8 cellular contexts compared by ENCODE assay signal in genomic region chr1:44030606-44031050, GRCh38. TPM values are rescaled to one million over a fixed set of nuclear protein-coding genes. Genes with fewer than 3 reads are reported as not detected.
DNase-seq lines count a peak whose midpoint lies in the region; ATAC-seq and TF ChIP-seq lines count a peak whose summit lies in the region.

No MANE protein-coding gene starts in this region.

- peak overlapping the region; percentile 95 for H3K4me2 ChIP-seq in neural progenitor cell

- peak; percentile 30 for TF ChIP-seq CTCF in LNCaP clone FGC (IDR thresholded peaks at IDR 0.05; ENCODE audit: control insufficient read depth, extremely low read depth, insufficient read depth)
- peak; percentile 30 for TF ChIP-seq CTCF in fibroblast of villous mesenchyme (IDR thresholded peaks at IDR 0.05; ENCODE audit: insufficient read depth, low read depth, low read length)
- TF ChIP-seq CTCF in neural progenitor cell (IDR thresholded peaks at IDR 0.05), result peak; percentile 44
- peak in 2 of 4 experiments; percentile 9 to 36 for TF ChIP-seq CTCF in uterus (IDR thresholded peaks at IDR 0.05)

- intact Hi-C loops in uterus (cut with DNase I; ENCODE audit: low total_unique reads), result no loop called here

- H3K79me2 ChIP-seq in neural progenitor cell (ENCODE audit: low read depth), result peaks cover 18% of the 10 kb centered on the region

- POLR2A ChIA-PET in activated CD4-positive, alpha-beta memory T cell treated with anti-CD3 and anti-CD28 coated beads, Interleukin-2, amount 10 ng/mL, durations not matched to agents 7 days and 5 days (lab: Charles Lee), result interaction anchor here (0.6 to 1.7 kb wide), 5 partner anchors 11 to 601 kb away, joined by 3 to 6 read pairs (median 3); partner anchors contain the start of genes ATP6V0B and ST3GAL3

- H4K20me1 ChIP-seq in neural progenitor cell (ENCODE audit: low read depth), result no peaks in the 10 kb centered on the region

- H3K27me3 ChIP-seq in neural progenitor cell (no peaks in the 10 kb centered on the region), uterus (no peaks in the 10 kb centered on the region)

- no peaks in the 10 kb centered on the region for H3K36me3 Mint-ChIP-seq in activated CD4-positive, alpha-beta memory T cell treated with anti-CD3 and anti-CD28 coated beads, Interleukin-2, amount 10 ng/mL, durations not matched to agents 7 days and 5 days (ENCODE audit: low read depth)
- peaks cover 1% of the 10 kb centered on the region for H3K36me3 Mint-ChIP-seq in neural progenitor cell

- H3K9ac ChIP-seq in neural progenitor cell, result peak overlapping the region; percentile 56

- H3K27ac ChIP-seq in neural progenitor cell (no peak overlapping the region), uterus (peak overlapping the region; percentile 90 to 94)

- no peaks in the 10 kb centered on the region for H3K9me3 Mint-ChIP-seq in activated CD4-positive, alpha-beta memory T cell treated with anti-CD3 and anti-CD28 coated beads, Interleukin-2, amount 10 ng/mL, durations not matched to agents 7 days and 5 days
- H3K9me3 Mint-ChIP-seq in neural progenitor cell, result no peaks in the 10 kb centered on the region

- peak overlapping the region; percentile 31 for H3K27ac Mint-ChIP-seq in activated CD4-positive, alpha-beta memory T cell treated with anti-CD3 and anti-CD28 coated beads, Interleukin-2, amount 10 ng/mL, durations not matched to agents 7 days and 5 days
- H3K27ac Mint-ChIP-seq in neural progenitor cell, result no peak overlapping the region

- DNase-seq in NCI-H2196 (lab: John Stamatoyannopoulos, UW; ENCODE audit: unreplicated experiment), result peak; percentile 53
- DNase-seq in NCI-H2196 treated with DMSO at 0.1 percent for 48 hours (lab: John Stamatoyannopoulos, UW; ENCODE audit: unreplicated experiment), result no peak
- DNase-seq in LNCaP clone FGC (ENCODE audit: low read depth), result no peak
- DNase-seq in activated CD4-positive, alpha-beta memory T cell treated with anti-CD3 and anti-CD28 coated beads, Interleukin-2, amount 10 ng/mL, durations not matched to agents 7 days and 5 days, result peak; percentile 46
- DNase-seq in fibroblast of villous mesenchyme (ENCODE audit: low read depth), result peak; percentile 39
- DNase-seq in neural progenitor cell (ENCODE audit: low spot score), result peak; percentile 90
- peak; percentile 45 to 57 for DNase-seq in uterus

- no peak for TF ChIP-seq POLR2A in uterus (IDR thresholded peaks at IDR 0.05)

- H3K4me3 ChIP-seq in LNCaP clone FGC (ENCODE audit: low read depth, low read length), result peak overlapping the region; percentile 69
- H3K4me3 ChIP-seq in fibroblast of villous mesenchyme (ENCODE audit: low read depth, low read length), result peak overlapping the region; percentile 87
- peak overlapping the region; percentile 92 for H3K4me3 ChIP-seq in neural progenitor cell
- H3K4me3 ChIP-seq in uterus, result peak overlapping the region; percentile 64 to 84

- H3K4me1 ChIP-seq in neural progenitor cell, result peaks cover 19% of the 10 kb centered on the region
- H3K4me1 ChIP-seq in uterus, result peaks cover 0 to 17% of the 10 kb centered on the region in 2 donors

- peaks cover 32% of the 10 kb centered on the region for H3K4me1 Mint-ChIP-seq in activated CD4-positive, alpha-beta memory T cell treated with anti-CD3 and anti-CD28 coated beads, Interleukin-2, amount 10 ng/mL, durations not matched to agents 7 days and 5 days
- H3K4me1 Mint-ChIP-seq in neural progenitor cell, result peaks cover 44% of the 10 kb centered on the region

- peaks cover 35% of the 10 kb centered on the region for H3F3A ChIP-seq in neural progenitor cell (ENCODE audit: low read depth)

- no peaks in the 10 kb centered on the region for H3K27me3 Mint-ChIP-seq in activated CD4-positive, alpha-beta memory T cell treated with anti-CD3 and anti-CD28 coated beads, Interleukin-2, amount 10 ng/mL, durations not matched to agents 7 days and 5 days
- peaks cover 4% of the 10 kb centered on the region for H3K27me3 Mint-ChIP-seq in neural progenitor cell (ENCODE audit: insufficient read depth, low read depth)

- H3K9me3 ChIP-seq in neural progenitor cell (ENCODE audit: low read depth), result no peaks in the 10 kb centered on the region
- H3K9me3 ChIP-seq in uterus, result no peaks in the 10 kb centered on the region

- CTCF ChIA-PET in activated CD4-positive, alpha-beta memory T cell treated with anti-CD3 and anti-CD28 coated beads, Interleukin-2, amount 10 ng/mL, durations not matched to agents 7 days and 5 days (lab: Charles Lee), result interaction anchor here (0.6 to 5.0 kb wide), 3 partner anchors 17 to 839 kb away, joined by 3 to 30 read pairs (median 16); no protein-coding TSS in a partner anchor

- H3K4me3 Mint-ChIP-seq in activated CD4-positive, alpha-beta memory T cell treated with anti-CD3 and anti-CD28 coated beads, Interleukin-2, amount 10 ng/mL, durations not matched to agents 7 days and 5 days, result peak overlapping the region; percentile 85
- H3K4me3 Mint-ChIP-seq in neural progenitor cell, result peak overlapping the region; percentile 92

- ATAC-seq in GM21723 (IDR thresholded peaks at IDR 0.05; ENCODE audit: unreplicated experiment), result peak; percentile 31

- peak overlapping the region; percentile 97 for H2AFZ ChIP-seq in neural progenitor cell (replicated peaks)

- H3K36me3 ChIP-seq in neural progenitor cell, result no peaks in the 10 kb centered on the region
- no peaks in the 10 kb centered on the region for H3K36me3 ChIP-seq in uterus

RNA-seq across cellular contexts. Expression of gene SLC6A9, which starts 0.6 kb away (rescaled TPM):
- total RNA-seq in activated CD4-positive, alpha-beta memory T cell treated with anti-CD3 and anti-CD28 coated beads, Interleukin-2, amount 10 ng/mL, durations not matched to agents 7 days and 5 days, result 1 to 10 TPM; 4.8 to 5.7 TPM
- 11.7 and 15.1 TPM in 2 replicates for total RNA-seq in fibroblast of villous mesenchyme
- 1.4 and 5.6 TPM in 2 replicates for total RNA-seq in neural progenitor cell (ENCODE audit: low replicate concordance)
- total RNA-seq in uterus, result 10 to 100 TPM in 2 of 4 donors, 1 to 10 TPM in 2; 4.6 to 30.9 (median 17.4) TPM

RNA-seq across cellular contexts. Expression of gene CCDC24, which starts 39.2 kb away (rescaled TPM):
- 1 to 10 TPM; 1.8 to 2.2 TPM for total RNA-seq in activated CD4-positive, alpha-beta memory T cell treated with anti-CD3 and anti-CD28 coated beads, Interleukin-2, amount 10 ng/mL, durations not matched to agents 7 days and 5 days
- total RNA-seq in fibroblast of villous mesenchyme (3.5 and 4.7 TPM in 2 replicates), neural progenitor cell (ENCODE audit: low replicate concordance) (3.3 and 13.5 TPM in 2 replicates), uterus (10 to 100 TPM in 1 of 4 donors, 1 to 10 TPM in 2, not detected in 1; 3.1 to 10.6 (median 7.0) TPM)

RNA-seq across cellular contexts. Expression of gene B4GALT2, which starts 51.6 kb away (rescaled TPM):
- 10 to 100 TPM; 13.0 to 15.5 TPM for total RNA-seq in activated CD4-positive, alpha-beta memory T cell treated with anti-CD3 and anti-CD28 coated beads, Interleukin-2, amount 10 ng/mL, durations not matched to agents 7 days and 5 days
- total RNA-seq in fibroblast of villous mesenchyme (57.4 and 91.5 TPM in 2 replicates), neural progenitor cell (ENCODE audit: low replicate concordance) (23.7 and 96.3 TPM in 2 replicates), uterus (10 to 100 TPM in 2 of 4 donors, 1 to 10 TPM in 2; 2.3 to 45.8 (median 18.5) TPM)

RNA-seq across cellular contexts. Expression of gene ATP6V0B, which starts 55.9 kb away (rescaled TPM):
- 100 to 1,000 TPM; 121 TPM for total RNA-seq in activated CD4-positive, alpha-beta memory T cell treated with anti-CD3 and anti-CD28 coated beads, Interleukin-2, amount 10 ng/mL, durations not matched to agents 7 days and 5 days
- total RNA-seq in fibroblast of villous mesenchyme (76.0 and 104 TPM in 2 replicates), neural progenitor cell (ENCODE audit: low replicate concordance) (39.2 and 71.2 TPM in 2 replicates), uterus (100 to 1,000 TPM in 1 of 4 donors, 10 to 100 TPM in 3; 49.6 to 183 (median 65.4) TPM)

Comparison
In these comparisons a context has a peak if more than half of its experiments do, and no peak if none do; other contexts are left out.
1. DNase-seq: peak in NCI-H2196 (single experiment), activated CD4-positive, alpha-beta memory T cell treated with anti-CD3 and anti-CD28 coated beads, Interleukin-2, amount 10 ng/mL, durations not matched to agents 7 days and 5 days (single experiment), fibroblast of villous mesenchyme (single experiment), neural progenitor cell (single experiment) and uterus (2 of 2); none in NCI-H2196 treated with DMSO at 0.1 percent for 48 hours (single experiment) and LNCaP clone FGC (single experiment).
2. Peak in every context shown above with its lines, with median percentiles within 50 percentile points of each other: H3K4me3 ChIP-seq.